ENCODE assay signal across 8 cellular contexts in the genomic region with DNA sequence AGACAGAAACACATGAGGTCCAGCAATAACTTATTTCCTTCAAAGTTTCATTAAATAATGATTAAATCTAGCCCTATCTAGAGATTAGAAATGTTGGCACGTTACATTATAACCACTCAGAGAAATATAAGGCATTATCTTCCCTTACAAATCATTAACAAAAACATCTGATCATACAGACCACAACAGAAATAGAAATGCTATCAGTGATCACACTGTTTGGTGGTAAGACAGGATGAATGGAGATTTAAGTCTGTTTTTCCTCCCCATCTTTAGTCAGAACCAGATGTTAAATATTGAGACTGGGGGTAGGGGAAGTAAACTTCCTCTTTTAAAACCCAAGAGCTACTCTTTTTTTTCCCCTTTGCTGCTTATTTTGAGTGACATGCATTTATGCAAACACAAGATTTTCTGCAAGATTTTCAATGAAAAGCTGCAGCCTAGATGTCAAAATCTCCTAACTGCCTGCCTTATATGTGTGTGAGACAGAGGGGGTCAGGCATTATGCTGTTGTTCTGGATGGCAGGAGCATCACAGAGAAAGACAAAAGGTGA.
DNase-seq lines count a peak whose midpoint lies in the region; ATAC-seq and TF ChIP-seq lines count a peak whose summit lies in the region.

No MANE protein-coding gene starts in this region.

- H3K4me1 ChIP-seq in HUES48 (ENCODE audit: control insufficient read depth, insufficient read depth, low read length) (peaks cover 65% of the 10 kb centered on the region), Peyer's patch (peaks cover 0 to 18% (median 5%) of the 10 kb centered on the region in 4 donors), PC-3 (ENCODE audit: insufficient read depth, low read length) (no peaks in the 10 kb centered on the region)

- H4K20me1 ChIP-seq in PC-3 (ENCODE audit: low read length) = no peaks in the 10 kb centered on the region

- TF ChIP-seq CTCF in GM12865 (IDR thresholded peaks at IDR 0.05; ENCODE audit: insufficient read depth, low read depth, low read length, missing control alignments) (no peak), Peyer's patch (IDR thresholded peaks at IDR 0.05) (no peak), PC-3 (conservative IDR thresholded peaks at IDR 0.05; ENCODE audit: low read depth, low read length) (no peak)

- BruUV-seq in PC-3 (replicated peaks; lab: Mats Ljungman, UMichigan) = no TSS peak

- POLR2A ChIA-PET in PC-3 (lab: Charles Lee; ENCODE audit: unreplicated experiment) = no interaction called here

- H3K36me3 ChIP-seq in HUES48 (ENCODE audit: control insufficient read depth, insufficient read depth, low read length) = no peaks in the 10 kb centered on the region
- no peaks in the 10 kb centered on the region for H3K36me3 ChIP-seq in Peyer's patch
- no peaks in the 10 kb centered on the region for H3K36me3 ChIP-seq in PC-3 (ENCODE audit: low read depth, low read length)

- H3K27me3 ChIP-seq in HUES48 (ENCODE audit: control insufficient read depth, insufficient read depth, low read length) = no peaks in the 10 kb centered on the region
- H3K27me3 ChIP-seq in Peyer's patch = no peaks in the 10 kb centered on the region
- no peaks in the 10 kb centered on the region for H3K27me3 ChIP-seq in PC-3 (ENCODE audit: low read length)

- no peak overlapping the region for H3K4me2 ChIP-seq in PC-3 (ENCODE audit: low read length)

- no peak overlapping the region for H3K4me3 ChIP-seq in GM12865 (ENCODE audit: low read depth, low read length)
- peak overlapping the region; percentile 1; the same call in 1 of the 2 replicates for H3K4me3 ChIP-seq in HUES48 (ENCODE audit: low read depth, low read length)
- no peak overlapping the region for H3K4me3 ChIP-seq in Peyer's patch
- H3K4me3 ChIP-seq in PC-3 (ENCODE audit: low read length) = no peak overlapping the region

- no peaks in the 10 kb centered on the region for H3K9me2 ChIP-seq in PC-3 (replicated peaks; ENCODE audit: low read length)

- H3K79me2 ChIP-seq in PC-3 (ENCODE audit: low read length) = no peaks in the 10 kb centered on the region

- CTCF ChIA-PET in PC-3 (lab: Charles Lee) = no interaction called here

- H3K9me3 ChIP-seq in HUES48 (ENCODE audit: control insufficient read depth, insufficient read depth, low read length) (no peaks in the 10 kb centered on the region), Peyer's patch (no peaks in the 10 kb centered on the region), PC-3 (ENCODE audit: low read length) (no peaks in the 10 kb centered on the region)

- peak; percentile 88 for ATAC-seq in GM21528 (IDR thresholded peaks at IDR 0.05; ENCODE audit: low FRiP score, unreplicated experiment)
- no peak for ATAC-seq in PC-3

- H3F3A ChIP-seq in PC-3 (ENCODE audit: low read length, unreplicated experiment) = no peaks in the 10 kb centered on the region

- intact Hi-C loops in PC-3 (cut with micrococcal nuclease) = no loop called here

- H3K9ac ChIP-seq in HUES48 (ENCODE audit: low read depth, low read length) = no peak overlapping the region
- H3K9ac ChIP-seq in PC-3 (ENCODE audit: low read length) = no peak overlapping the region

- no peak for TF ChIP-seq POLR2A in Peyer's patch (IDR thresholded peaks at IDR 0.05)

- H3K27ac ChIP-seq in HUES48 (ENCODE audit: low read depth, low read length) = peak overlapping the region; percentile 49
- peak overlapping the region in 1 of 4 donors; percentile 28 for H3K27ac ChIP-seq in Peyer's patch
- H3K27ac ChIP-seq in PC-3 (ENCODE audit: low read length) = no peak overlapping the region

- DNase-seq in GM12865 (ENCODE audit: low read depth) = peak; percentile 67
- peak; percentile 19 for DNase-seq in central memory CD4-positive, alpha-beta T cell
- no peak for DNase-seq in Peyer's patch
- DNase-seq in PC-3 = no peak
- DNase-seq in HPDE6-E6E7 (ENCODE audit: extremely low spot score) = no peak
- DNase-seq in kidney glomerular epithelial cell (lab: John Stamatoyannopoulos, UW) = no peak

- H2AFZ ChIP-seq in PC-3 (ENCODE audit: low read length) = no peak overlapping the region

Comparison
In these comparisons a context has a peak if more than half of its experiments do, and no peak if none do; other contexts are left out.
1. DNase-seq: peak in GM12865 (single experiment) and central memory CD4-positive, alpha-beta T cell (single experiment); none in Peyer's patch (0 of 3), PC-3 (single experiment), HPDE6-E6E7 (single experiment) and kidney glomerular epithelial cell (single experiment).